Comparison of ENCODE assay signal across 1 cellular context in genomic region chr1:58695206-58695605, GRCh38.
TF ChIP-seq lines count a peak whose summit lies in the region.

No MANE protein-coding gene starts in this region.

TF ChIP-seq in GM23338, 12 proteins besides CTCF, POLR2A, EP300 and RAD21 (continued from another document):
- TF ChIP-seq ZNF462 (CRISPR knock-in tag; IDR thresholded peaks at IDR 0.05) (no peak), EZH2 (IDR thresholded peaks at IDR 0.05; ENCODE audit: low read depth, unreplicated experiment) (no peak), JUNB (IDR thresholded peaks at IDR 0.05; ENCODE audit: unreplicated experiment) (no peak), STAT1 (IDR thresholded peaks at IDR 0.05; ENCODE audit: unreplicated experiment) (no peak)
